ENCODE assay signal across 11 cellular contexts in genomic region chr11:134226806-134227325, GRCh38. TPM values are rescaled to one million over a fixed set of nuclear protein-coding genes. Genes with fewer than 3 reads are reported as not detected.
DNase-seq lines count a peak whose midpoint lies in the region; ATAC-seq and TF ChIP-seq lines count a peak whose summit lies in the region.
"Had no signal": no experiment of that assay in that cellular context is flagged by ENCODE, and none has a peak within 500 bp of the region (broad histone marks: within the 10 kb centered on the region; RNA-seq: fewer than 3 reads in every experiment).

No MANE protein-coding gene starts in this region.

- peak overlapping the region; percentile 52 for H3K27ac Mint-ChIP-seq in CD8-positive, alpha-beta T cell
- H3K27ac Mint-ChIP-seq in central memory CD8-positive, alpha-beta T cell (ENCODE audit: low read depth): peak overlapping the region; percentile 96

- peak overlapping the region; percentile 20 for H3K4me3 ChIP-seq in CD8-positive, alpha-beta T cell (ENCODE audit: low read depth, low read length)
- peak overlapping the region; percentile 99 for H3K4me3 ChIP-seq in neural cell (ENCODE audit: low read length)

- H3K36me3 ChIP-seq in CD8-positive, alpha-beta T cell (ENCODE audit: insufficient read depth, low read length): peaks cover 5% of the 10 kb centered on the region
- no peaks in the 10 kb centered on the region for H3K36me3 ChIP-seq in neural cell (ENCODE audit: insufficient read depth, low read length)

- DNase-seq in CD8-positive, alpha-beta T cell: no peak
- peak; percentile 9 for DNase-seq in LHCN-M2 (ENCODE audit: low read depth)
- no peak for DNase-seq in central memory CD8-positive, alpha-beta T cell (ENCODE audit: low spot score in 2 of 2)
- no peak for DNase-seq in D341Med (ENCODE audit: low spot score)
- DNase-seq in NCI-H524 (lab: John Stamatoyannopoulos, UW): no peak
- DNase-seq: DMS79; esophagus squamous epithelium; stimulated activated CD4-positive, alpha-beta T cell treated with anti-CD3 and anti-CD28 coated beads, Interleukin-2, amount 100 ng/mL, for 48 hours; substantia nigra had no signal

- H3K9me3 Mint-ChIP-seq in CD8-positive, alpha-beta T cell: no peaks in the 10 kb centered on the region
- no peaks in the 10 kb centered on the region for H3K9me3 Mint-ChIP-seq in central memory CD8-positive, alpha-beta T cell

- no peaks in the 10 kb centered on the region for H3K9me2 ChIP-seq in neural cell (ENCODE audit: insufficient read depth, low read length)

- no peak for TF ChIP-seq RAD21 in neural cell (conservative IDR thresholded peaks at IDR 0.05)

- H4K20me1 ChIP-seq in neural cell (ENCODE audit: insufficient read depth): peaks cover 4% of the 10 kb centered on the region

- H2AFZ ChIP-seq in neural cell (ENCODE audit: low read depth, low read length): no peak overlapping the region

- CTCF ChIA-PET in CD8-positive, alpha-beta T cell (lab: Charles Lee): interaction anchor here (1.1 to 4.1 kb wide), 4 partner anchors 17 to 49 kb away, joined by 3 to 20 read pairs (median 4); partner anchors contain the start of gene GLB1L3

- H3K9ac ChIP-seq in neural cell (ENCODE audit: low read length): no peak overlapping the region

- peaks cover 50% of the 10 kb centered on the region for H3K79me2 ChIP-seq in neural cell (replicated peaks; ENCODE audit: insufficient read depth, low read length)

- H3K27me3 ChIP-seq in CD8-positive, alpha-beta T cell (ENCODE audit: insufficient read depth, low read length): no peaks in the 10 kb centered on the region
- H3K27me3 ChIP-seq in neural cell (ENCODE audit: insufficient read depth, low read depth, low read length): no peaks in the 10 kb centered on the region
- H3K27me3 ChIP-seq: esophagus squamous epithelium had no signal

- no peak for TF ChIP-seq CTCF in CD8-positive, alpha-beta T cell (IDR thresholded peaks at IDR 0.05)
- TF ChIP-seq CTCF in neural cell (IDR thresholded peaks at IDR 0.05; ENCODE audit: poor library complexity, severe bottlenecking): no peak

- no peak overlapping the region for H3K27ac ChIP-seq in CD8-positive, alpha-beta T cell (ENCODE audit: low read depth, low read length)
- H3K27ac ChIP-seq in neural cell (ENCODE audit: low read length): no peak overlapping the region
- H3K27ac ChIP-seq: esophagus squamous epithelium had no signal

- no peaks in the 10 kb centered on the region for H3K9me3 ChIP-seq in CD8-positive, alpha-beta T cell (ENCODE audit: low read length)
- no peaks in the 10 kb centered on the region for H3K9me3 ChIP-seq in neural cell (ENCODE audit: low read length)
- H3K9me3 ChIP-seq: esophagus squamous epithelium had no signal

- intact Hi-C loops in CD8-positive, alpha-beta T cell (cut with DNase I, micrococcal nuclease): loop anchor here in 1 of 2 experiments (5.0 kb wide), 1 partner anchor 270 kb away; the partner anchor contains the start of gene IGSF9B

- ATAC-seq in CD8-positive, alpha-beta T cell: no peak
- ATAC-seq in central memory CD8-positive, alpha-beta T cell (replicated peaks; ENCODE audit: extremely low read depth, poor library complexity, severe bottlenecking): no peak
- ATAC-seq in HG03045 (IDR thresholded peaks at IDR 0.05; ENCODE audit: unreplicated experiment): no peak

- H3K4me1 ChIP-seq in CD8-positive, alpha-beta T cell (ENCODE audit: insufficient read depth, low read length): peaks cover 71% of the 10 kb centered on the region

- no peak for TF ChIP-seq EP300 in neural cell (conservative IDR thresholded peaks at IDR 0.05; ENCODE audit: poor library complexity, severe bottlenecking)

- H3K27me3 Mint-ChIP-seq in CD8-positive, alpha-beta T cell (ENCODE audit: low read depth): no peaks in the 10 kb centered on the region
- no peaks in the 10 kb centered on the region for H3K27me3 Mint-ChIP-seq in central memory CD8-positive, alpha-beta T cell

- H3K4me2 ChIP-seq in neural cell (ENCODE audit: low read length): peak overlapping the region; percentile 89

- peaks cover 84% of the 10 kb centered on the region for H3K4me1 Mint-ChIP-seq in CD8-positive, alpha-beta T cell (ENCODE audit: low read depth)
- peaks cover 73% of the 10 kb centered on the region for H3K4me1 Mint-ChIP-seq in central memory CD8-positive, alpha-beta T cell

- peaks cover 24% of the 10 kb centered on the region for H3K36me3 Mint-ChIP-seq in CD8-positive, alpha-beta T cell
- H3K36me3 Mint-ChIP-seq in central memory CD8-positive, alpha-beta T cell (ENCODE audit: insufficient read depth): peaks cover 21% of the 10 kb centered on the region

- H3F3A ChIP-seq in neural cell (ENCODE audit: insufficient read depth, low read length, poor library complexity, severe bottlenecking): no peaks in the 10 kb centered on the region

- H3K4me3 Mint-ChIP-seq in CD8-positive, alpha-beta T cell: peak overlapping the region; percentile 92
- H3K4me3 Mint-ChIP-seq in central memory CD8-positive, alpha-beta T cell: peak overlapping the region; percentile 96

- POLR2A ChIA-PET in CD8-positive, alpha-beta T cell (lab: Charles Lee): interaction anchor here (1.5 kb wide), 1 partner anchor 26 kb away, joined by 7 read pairs; the partner anchor contains the start of genes ACAD8 and THYN1

TF ChIP-seq in neural cell, 6 proteins besides CTCF, POLR2A, EP300 and RAD21:
- TF ChIP-seq EZH2 (IDR thresholded peaks at IDR 0.05; ENCODE audit: borderline replicate concordance, insufficient read depth, low read length, poor library complexity, severe bottlenecking) (no peak), TAF1 (IDR thresholded peaks at IDR 0.05; ENCODE audit: low read depth) (no peak), POLR2AphosphoS5 (IDR thresholded peaks at IDR 0.05) (no peak), SMC3 (conservative IDR thresholded peaks at IDR 0.05; ENCODE audit: poor library complexity) (no peak), MXI1 (conservative IDR thresholded peaks at IDR 0.05; ENCODE audit: poor library complexity, severe bottlenecking) (no peak), REST (IDR thresholded peaks at IDR 0.05; ENCODE audit: borderline replicate concordance) (no peak)
TF ChIP-seq in neural cell: peak in this region for 0.

RNA-seq across cellular contexts. Expression of gene VPS26B, which starts 2.4 kb away (rescaled TPM):
- total RNA-seq in CD8-positive, alpha-beta T cell: 10 to 100 TPM; 36.8 to 37.8 TPM
- 35.8 and 39.6 TPM in 2 replicates for total RNA-seq in LHCN-M2 (2014; rRNA removed)
- polyA plus RNA-seq in LHCN-M2 (2012): 35.2 TPM
- 72.6 and 80.3 TPM in 2 replicates for polyA plus RNA-seq in neural cell
- polyA minus RNA-seq in neural cell: 97.1 and 106 TPM in 2 replicates

RNA-seq across cellular contexts. Expression of gene NCAPD3, which starts 3.1 kb away (rescaled TPM):
- total RNA-seq in CD8-positive, alpha-beta T cell: 10 to 100 TPM; 30.2 to 30.4 TPM
- total RNA-seq in LHCN-M2 (2014; rRNA removed): 30.6 and 38.9 TPM in 2 replicates
- polyA plus RNA-seq in LHCN-M2 (2012): 14.9 TPM
- 11.9 and 13.5 TPM in 2 replicates for polyA plus RNA-seq in neural cell
- 29.0 and 31.3 TPM in 2 replicates for polyA minus RNA-seq in neural cell

RNA-seq across cellular contexts. Expression of gene THYN1, which starts 26.3 kb away (rescaled TPM):
- 10 to 100 TPM; 27.1 to 31.5 TPM for total RNA-seq in CD8-positive, alpha-beta T cell
- total RNA-seq in LHCN-M2 (2014; rRNA removed): 48.4 and 52.4 TPM in 2 replicates
- 31.1 TPM for polyA plus RNA-seq in LHCN-M2 (2012)
- polyA plus RNA-seq in neural cell: 164 and 186 TPM in 2 replicates
- 63.0 and 72.6 TPM in 2 replicates for polyA minus RNA-seq in neural cell

RNA-seq across cellular contexts. Expression of gene ACAD8, which starts 26.5 kb away (rescaled TPM):
- total RNA-seq in CD8-positive, alpha-beta T cell: 10 to 100 TPM; 19.5 to 20.3 TPM
- 23.4 and 25.2 TPM in 2 replicates for total RNA-seq in LHCN-M2 (2014; rRNA removed)
- polyA plus RNA-seq in LHCN-M2 (2012): 11.2 TPM
- 60.2 and 68.8 TPM in 2 replicates for polyA plus RNA-seq in neural cell
- polyA minus RNA-seq in neural cell: 29.2 and 33.3 TPM in 2 replicates

RNA-seq across cellular contexts. Expression of gene GLB1L3, which starts 49.3 kb away (rescaled TPM):
- under 1 TPM; 0.58 to 0.87 TPM for total RNA-seq in CD8-positive, alpha-beta T cell
- total RNA-seq in LHCN-M2 (2014; rRNA removed): not detected in 2 replicates
- not detected for polyA plus RNA-seq in LHCN-M2 (2012)
- 0.16 and 0.19 TPM in 2 replicates for polyA plus RNA-seq in neural cell
- 0.35 TPM in 1 of 2 replicates, not detected in the other for polyA minus RNA-seq in neural cell
